13 cellular contexts compared by ENCODE assay signal in the genomic region with DNA sequence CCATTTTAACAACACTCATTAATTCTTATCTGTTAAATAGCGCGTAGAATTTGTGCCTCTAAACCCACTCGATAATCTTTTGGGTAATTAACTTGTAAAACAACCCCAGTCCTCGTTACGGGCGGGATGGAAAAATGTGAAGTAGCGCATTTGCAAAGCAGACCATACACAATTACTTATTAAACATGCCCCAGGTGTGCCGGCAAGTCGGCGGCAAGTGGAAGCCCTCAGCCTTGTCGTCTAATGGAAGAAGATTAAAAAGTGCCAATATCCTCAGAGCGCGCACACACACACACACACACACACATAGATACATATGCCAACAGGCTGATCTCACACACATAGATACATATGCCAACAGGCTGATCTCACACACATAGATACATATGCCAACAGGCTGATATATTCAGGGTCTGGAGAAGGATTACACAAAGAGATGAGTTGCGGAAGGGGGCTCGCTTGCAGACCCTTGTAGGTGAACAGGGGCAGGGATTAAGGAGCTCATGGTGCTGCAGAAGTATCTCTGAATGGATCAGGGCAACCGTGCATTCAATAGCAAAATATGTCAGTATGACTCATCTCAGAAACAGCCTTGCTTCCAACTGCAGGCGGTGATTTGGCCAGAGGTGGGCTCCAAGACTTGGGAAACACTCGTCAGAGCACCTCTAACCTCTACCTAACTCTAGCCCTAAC.
DNase-seq lines count a peak whose midpoint lies in the region; ATAC-seq and TF ChIP-seq lines count a peak whose summit lies in the region.
"Had no signal": no experiment of that assay in that cellular context is flagged by ENCODE, and none has a peak within 500 bp of the region (broad histone marks: within the 10 kb centered on the region; RNA-seq: fewer than 3 reads in every experiment).

No MANE protein-coding gene starts in this region.

- H3K9ac ChIP-seq in fibroblast of lung (ENCODE audit: insufficient read depth, low read length), result no peak overlapping the region

- H3K9me3 Mint-ChIP-seq in activated naive CD4-positive, alpha-beta T cell treated with anti-CD3 and anti-CD28 coated beads for 36 hours, result no peaks in the 10 kb centered on the region
- no peaks in the 10 kb centered on the region for H3K9me3 Mint-ChIP-seq in activated CD8-positive, alpha-beta T cell treated with anti-CD3 and anti-CD28 coated beads for 36 hours

- no peak overlapping the region for H3K4me3 Mint-ChIP-seq in activated naive CD4-positive, alpha-beta T cell treated with anti-CD3 and anti-CD28 coated beads for 36 hours
- no peak overlapping the region for H3K4me3 Mint-ChIP-seq in activated CD8-positive, alpha-beta T cell treated with anti-CD3 and anti-CD28 coated beads for 36 hours
- H3K4me3 Mint-ChIP-seq: CD4-positive, alpha-beta memory T cell had no signal

- no peaks in the 10 kb centered on the region for H3K27me3 ChIP-seq in RWPE2 (ENCODE audit: insufficient read depth, poor library complexity, severe bottlenecking)
- H3K27me3 ChIP-seq in fibroblast of lung (ENCODE audit: control insufficient read depth, insufficient read depth, low read length), result no peaks in the 10 kb centered on the region
- no peaks in the 10 kb centered on the region for H3K27me3 ChIP-seq in osteoblast (ENCODE audit: insufficient read depth, low read length)
- H3K27me3 ChIP-seq: colonic mucosa, spleen had no signal

- H3K4me2 ChIP-seq in fibroblast of lung (ENCODE audit: extremely low read depth, insufficient read depth, low read length) (no peak overlapping the region), osteoblast (ENCODE audit: insufficient read depth, low read length) (no peak overlapping the region)

- CTCF ChIA-PET in activated naive CD4-positive, alpha-beta T cell treated with anti-CD3 and anti-CD28 coated beads for 36 hours (lab: Charles Lee), result no interaction called here
- CTCF ChIA-PET in activated CD8-positive, alpha-beta T cell treated with anti-CD3 and anti-CD28 coated beads for 36 hours (lab: Charles Lee), result no interaction called here

- H3K4me3 ChIP-seq in RWPE2 (ENCODE audit: severe bottlenecking) (no peak overlapping the region), fibroblast of lung (replicated peaks in 1 of 4; ENCODE audit: control extremely low read depth in 1 of 4, insufficient read depth in 1 of 4, low read depth in 3 of 4, low read length in 4 of 4) (no peak overlapping the region), osteoblast (ENCODE audit: insufficient read depth, low read length) (no peak overlapping the region)
- H3K4me3 ChIP-seq: colonic mucosa, spleen had no signal

- H3K36me3 Mint-ChIP-seq in activated naive CD4-positive, alpha-beta T cell treated with anti-CD3 and anti-CD28 coated beads for 36 hours (ENCODE audit: low read depth), result peaks cover 26% of the 10 kb centered on the region
- peaks cover 14% of the 10 kb centered on the region for H3K36me3 Mint-ChIP-seq in activated CD8-positive, alpha-beta T cell treated with anti-CD3 and anti-CD28 coated beads for 36 hours (ENCODE audit: low read depth)

- no peak overlapping the region for H3K27ac Mint-ChIP-seq in activated naive CD4-positive, alpha-beta T cell treated with anti-CD3 and anti-CD28 coated beads for 36 hours
- H3K27ac Mint-ChIP-seq in activated CD8-positive, alpha-beta T cell treated with anti-CD3 and anti-CD28 coated beads for 36 hours, result no peak overlapping the region
- H3K27ac Mint-ChIP-seq: CD4-positive, alpha-beta memory T cell had no signal

- peaks cover 18% of the 10 kb centered on the region for H3K4me1 ChIP-seq in RWPE2 (ENCODE audit: insufficient read depth, poor library complexity, severe bottlenecking)
- no peaks in the 10 kb centered on the region for H3K4me1 ChIP-seq in fibroblast of lung (ENCODE audit: control insufficient read depth, extremely low read depth, insufficient read depth, low read length)
- peaks cover 2% of the 10 kb centered on the region for H3K4me1 ChIP-seq in osteoblast (ENCODE audit: insufficient read depth, low read length)
- H3K4me1 ChIP-seq: colonic mucosa, spleen had no signal

- ATAC-seq in RWPE2 (ENCODE audit: low read depth) (peak; percentile 59), HG02763 (IDR thresholded peaks at IDR 0.05; ENCODE audit: unreplicated experiment) (no peak)
- ATAC-seq in activated CD8-positive, alpha-beta T cell treated with anti-CD3 and anti-CD28 coated beads for 36 hours, result no peak
- ATAC-seq: left ventricle myocardium superior had no signal

- no peaks in the 10 kb centered on the region for H3K27me3 Mint-ChIP-seq in activated naive CD4-positive, alpha-beta T cell treated with anti-CD3 and anti-CD28 coated beads for 36 hours (ENCODE audit: low read depth)
- no peaks in the 10 kb centered on the region for H3K27me3 Mint-ChIP-seq in activated CD8-positive, alpha-beta T cell treated with anti-CD3 and anti-CD28 coated beads for 36 hours
- H3K27me3 Mint-ChIP-seq: CD4-positive, alpha-beta memory T cell had no signal

- H4K20me1 ChIP-seq in fibroblast of lung (ENCODE audit: control insufficient read depth, extremely low read depth, insufficient read depth, low read length), result no peaks in the 10 kb centered on the region
- peaks cover 17% of the 10 kb centered on the region for H4K20me1 ChIP-seq in osteoblast (ENCODE audit: insufficient read depth, low read length)

- TF ChIP-seq CTCF in RWPE2 (IDR thresholded peaks at IDR 0.05; ENCODE audit: poor library complexity, severe bottlenecking), result no peak
- no peak for TF ChIP-seq CTCF in fibroblast of lung (conservative IDR thresholded peaks at IDR 0.05 in 1 of 2, IDR thresholded peaks at IDR 0.05 in 1 of 2; ENCODE audit: low read depth in 1 of 2, low read length in 2 of 2)
- no peak for TF ChIP-seq CTCF in osteoblast (IDR thresholded peaks at IDR 0.05; ENCODE audit: extremely low read depth, low read depth, low read length)
- no peak for TF ChIP-seq CTCF in activated CD8-positive, alpha-beta T cell treated with anti-CD3 and anti-CD28 coated beads for 36 hours (IDR thresholded peaks at IDR 0.05)

- H3K36me3 ChIP-seq in RWPE2 (ENCODE audit: low read depth) (no peaks in the 10 kb centered on the region), fibroblast of lung (ENCODE audit: control insufficient read depth, insufficient read depth, low read length) (no peaks in the 10 kb centered on the region), osteoblast (ENCODE audit: insufficient read depth, low read length) (no peaks in the 10 kb centered on the region)
- H3K36me3 ChIP-seq: colonic mucosa had no signal

- H3K4me1 Mint-ChIP-seq in activated naive CD4-positive, alpha-beta T cell treated with anti-CD3 and anti-CD28 coated beads for 36 hours (ENCODE audit: low read depth), result no peaks in the 10 kb centered on the region
- H3K4me1 Mint-ChIP-seq in activated CD8-positive, alpha-beta T cell treated with anti-CD3 and anti-CD28 coated beads for 36 hours (ENCODE audit: low read depth), result no peaks in the 10 kb centered on the region

- DNase-seq in GM03348 (ENCODE audit: low spot score) (peak; percentile 63), RWPE2 (ENCODE audit: low spot score) (no peak), fibroblast of lung (ENCODE audit: low read depth in 2 of 2) (peak; percentile 31 to 77), osteoblast (ENCODE audit: insufficient read length, low spot score, missing footprints) (peak; percentile 73)
- DNase-seq in activated naive CD4-positive, alpha-beta T cell treated with anti-CD3 and anti-CD28 coated beads for 36 hours, result no peak
- no peak for DNase-seq in activated CD8-positive, alpha-beta T cell treated with anti-CD3 and anti-CD28 coated beads for 36 hours
- DNase-seq in activated T-cell treated with anti-CD3 and anti-CD28 coated beads, Interleukin-2, amount 50 U/mL, for 48 hours, result no peak
- DNase-seq: CD4-positive, alpha-beta memory T cell; colonic mucosa; left ventricle myocardium superior; MM.1S; spleen had no signal

- no peaks in the 10 kb centered on the region for H3K79me2 ChIP-seq in fibroblast of lung (ENCODE audit: control insufficient read depth, insufficient read depth, low read length)
- no peaks in the 10 kb centered on the region for H3K79me2 ChIP-seq in osteoblast (ENCODE audit: insufficient read depth, low read length)

- no peak overlapping the region for H3K27ac ChIP-seq in RWPE2 (ENCODE audit: poor library complexity, severe bottlenecking)
- no peak overlapping the region for H3K27ac ChIP-seq in fibroblast of lung (ENCODE audit: insufficient read depth, low read length)
- H3K27ac ChIP-seq in osteoblast (ENCODE audit: low read depth, low read length), result no peak overlapping the region
- H3K27ac ChIP-seq: colonic mucosa, spleen had no signal

- POLR2A ChIA-PET in activated CD8-positive, alpha-beta T cell treated with anti-CD3 and anti-CD28 coated beads for 36 hours (lab: Charles Lee), result no interaction called here

- H2AFZ ChIP-seq in fibroblast of lung (ENCODE audit: low read length) (no peak overlapping the region), osteoblast (ENCODE audit: low read length) (no peak overlapping the region)

- H3K9me3 ChIP-seq in RWPE2 (ENCODE audit: severe bottlenecking) (no peaks in the 10 kb centered on the region), fibroblast of lung (ENCODE audit: control insufficient read depth, insufficient read depth, low read depth, low read length) (no peaks in the 10 kb centered on the region), osteoblast (ENCODE audit: low read depth, low read length) (no peaks in the 10 kb centered on the region)
- H3K9me3 ChIP-seq: colonic mucosa, spleen had no signal

- intact Hi-C loops in activated naive CD4-positive, alpha-beta T cell treated with anti-CD3 and anti-CD28 coated beads for 36 hours (cut with micrococcal nuclease), result no loop called here
- intact Hi-C loops in activated CD8-positive, alpha-beta T cell treated with anti-CD3 and anti-CD28 coated beads for 36 hours (cut with micrococcal nuclease), result no loop called here

Comparison
In these comparisons a context has a peak if more than half of its experiments do, and no peak if none do; other contexts are left out.
1. DNase-seq: peak in GM03348 (single experiment), fibroblast of lung (2 of 2) and osteoblast (single experiment); none in RWPE2 (single experiment), activated naive CD4-positive, alpha-beta T cell treated with anti-CD3 and anti-CD28 coated beads for 36 hours (single experiment), activated CD8-positive, alpha-beta T cell treated with anti-CD3 and anti-CD28 coated beads for 36 hours (single experiment) and activated T-cell treated with anti-CD3 and anti-CD28 coated beads, Interleukin-2, amount 50 U/mL, for 48 hours (0 of 2).